18 cellular contexts compared by ENCODE assay signal in the genomic region with DNA sequence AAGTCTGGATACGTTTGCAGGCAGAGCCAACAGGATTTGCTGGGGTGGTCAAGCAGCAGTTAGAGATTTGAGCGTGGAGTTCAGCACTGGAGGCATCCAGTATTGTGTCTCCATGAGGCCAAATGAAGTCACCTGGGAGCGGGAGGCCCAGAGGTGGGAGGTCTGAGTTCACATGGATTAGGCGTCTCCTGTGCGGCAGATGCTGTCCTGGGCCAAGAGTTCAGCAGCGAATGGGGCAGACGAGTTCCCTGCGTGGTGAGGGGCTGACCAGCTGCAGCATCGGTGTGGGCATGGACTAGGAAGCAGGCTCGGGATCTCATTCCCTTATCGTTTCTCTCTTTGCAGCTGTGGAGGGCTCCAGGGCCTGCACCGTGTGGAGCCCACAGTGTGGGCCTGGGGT.
"Had no signal": no experiment of that assay in that cellular context is flagged by ENCODE, and none has a peak within 500 bp of the region (broad histone marks: within the 10 kb centered on the region; RNA-seq: fewer than 3 reads in every experiment).

No MANE protein-coding gene starts in this region.

- H3K9me3 Mint-ChIP-seq: activated CD4-positive, alpha-beta memory T cell treated with anti-CD3 and anti-CD28 coated beads for 36 hours; activated naive CD8-positive, alpha-beta T cell treated with anti-CD3 and anti-CD28 coated beads for 36 hours had no signal

- H3K4me1 ChIP-seq: breast epithelium, colonic mucosa, gastroesophageal sphincter, upper lobe of left lung had no signal

- H3K27ac Mint-ChIP-seq: activated CD4-positive, alpha-beta memory T cell treated with anti-CD3 and anti-CD28 coated beads for 36 hours; activated naive CD8-positive, alpha-beta T cell treated with anti-CD3 and anti-CD28 coated beads for 36 hours had no signal

- H3K36me3 Mint-ChIP-seq: activated CD4-positive, alpha-beta memory T cell treated with anti-CD3 and anti-CD28 coated beads for 36 hours; activated naive CD8-positive, alpha-beta T cell treated with anti-CD3 and anti-CD28 coated beads for 36 hours had no signal

- H3K27ac ChIP-seq: breast epithelium, colonic mucosa, dorsolateral prefrontal cortex, esophagus squamous epithelium, gastroesophageal sphincter, spleen, upper lobe of left lung had no signal

- H3K36me3 ChIP-seq: breast epithelium, colonic mucosa, esophagus squamous epithelium, gastroesophageal sphincter, upper lobe of left lung had no signal

- H3K4me1 Mint-ChIP-seq: activated naive CD8-positive, alpha-beta T cell treated with anti-CD3 and anti-CD28 coated beads for 36 hours had no signal

- H3K4me3 Mint-ChIP-seq: activated CD4-positive, alpha-beta memory T cell treated with anti-CD3 and anti-CD28 coated beads for 36 hours; activated naive CD8-positive, alpha-beta T cell treated with anti-CD3 and anti-CD28 coated beads for 36 hours had no signal

- H3K9me3 ChIP-seq: breast epithelium, colonic mucosa, esophagus squamous epithelium, gastroesophageal sphincter, mucosa of descending colon, spleen, upper lobe of left lung had no signal

- H3K4me3 ChIP-seq: breast epithelium, colonic mucosa, dorsolateral prefrontal cortex, esophagus squamous epithelium, gastroesophageal sphincter, mucosa of descending colon, spleen, upper lobe of left lung had no signal

- H3K27me3 ChIP-seq: breast epithelium, colonic mucosa, dorsolateral prefrontal cortex, esophagus squamous epithelium, gastroesophageal sphincter, spleen, upper lobe of left lung had no signal

- H3K27me3 Mint-ChIP-seq: activated CD4-positive, alpha-beta memory T cell treated with anti-CD3 and anti-CD28 coated beads for 36 hours; activated naive CD8-positive, alpha-beta T cell treated with anti-CD3 and anti-CD28 coated beads for 36 hours had no signal

- DNase-seq: activated CD4-positive, alpha-beta memory T cell treated with anti-CD3 and anti-CD28 coated beads for 36 hours; activated CD4-positive, alpha-beta T cell treated with anti-CD3 and anti-CD28 coated beads for 4 hours; activated CD4-positive, CD25-positive, alpha-beta regulatory T cell; activated naive CD4-positive, alpha-beta T cell treated with Interleukin-2 at 50 U/mL for 16 hours; activated naive CD8-positive, alpha-beta T cell treated with anti-CD3 and anti-CD28 coated beads for 36 hours; activated T-cell treated with anti-CD3 and anti-CD28 coated beads, Interleukin-2, amount 50 U/mL, for 48 hours; colonic mucosa; dorsolateral prefrontal cortex; esophagus squamous epithelium; hypothalamus; mucosa of descending colon; spleen; stimulated activated CD4-positive, alpha-beta T cell treated with anti-CD3 and anti-CD28 coated beads, Interleukin-4, amount 100 ng/mL, for 1 hour; stimulated activated naive CD4-positive, alpha-beta T cell treated with Interleukin-2 at 50 U/mL for 16 hours; T-helper 1 cell had no signal
